23 cellular contexts compared by ENCODE assay signal in the genomic region with DNA sequence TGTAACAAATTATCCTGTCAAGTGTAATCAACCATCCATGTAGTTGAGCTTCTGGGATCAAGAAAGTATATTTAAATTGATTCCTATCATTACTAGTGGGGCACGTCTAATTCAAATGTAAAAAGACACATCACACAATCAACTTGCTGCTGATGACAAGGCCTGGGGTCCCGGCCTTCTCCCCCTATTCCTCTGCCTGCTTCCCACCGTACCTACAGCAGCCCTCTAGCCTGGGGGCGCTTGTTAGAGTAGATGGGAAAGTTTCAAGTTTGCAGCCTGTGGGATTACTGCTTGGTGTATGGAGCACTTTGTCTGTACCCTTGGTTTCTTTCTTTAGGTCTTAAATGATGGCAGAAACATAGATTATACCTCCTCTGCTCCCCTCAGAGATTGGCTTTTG.
"Had no signal": no experiment of that assay in that cellular context is flagged by ENCODE, and none has a peak within 500 bp of the region (broad histone marks: within the 10 kb centered on the region; RNA-seq: fewer than 3 reads in every experiment).

No MANE protein-coding gene starts in this region.

- DNase-seq: hypothalamus; immature natural killer cell; left ventricle myocardium inferior; midbrain; mucosa of descending colon; naive thymus-derived CD4-positive, alpha-beta T cell; nucleus accumbens; ovary; right lobe of liver; stimulated activated CD4-positive, alpha-beta T cell treated with anti-CD3 and anti-CD28 coated beads, Interleukin-2, amount 100 ng/mL, for 24 hours; stimulated activated CD4-positive, alpha-beta T cell treated with anti-CD3 and anti-CD28 coated beads, Interleukin-4, amount 100 ng/mL, for 1 hour; stimulated activated naive B cell treated with anti-CD40 and anti-IgM and Interleukin-4, amounts not matched to agents 10 μg/mL and 1 μg/mL and 100 μg/mL, for 72 hours; stimulated activated naive CD8-positive, alpha-beta T cell treated with anti-CD3 and anti-CD28 coated beads, Interleukin-15, Interleukin-2, amounts not matched to agents 100 U/mL and 50 U/mL, for 24 hours; stomach; testis; tibial artery; trophoblast cell; upper lobe of right lung had no signal

- ATAC-seq: mucosa of descending colon; naive thymus-derived CD4-positive, alpha-beta T cell; natural killer cell treated with Interleukin-12 subunit alpha and Interleukin-12 subunit beta and Interleukin-15 and Interleukin-18, amount 100 ng/mL, for 72 hours; right lobe of liver; stimulated activated naive B cell treated with anti-CD40 and anti-IgM and Interleukin-4, amounts not matched to agents 10 μg/mL and 1 μg/mL and 100 μg/mL, for 72 hours; stimulated activated naive CD8-positive, alpha-beta T cell treated with anti-CD3 and anti-CD28 coated beads, Interleukin-15, Interleukin-2, amounts not matched to agents 100 U/mL and 50 U/mL, for 24 hours; upper lobe of right lung had no signal

- H3K27ac ChIP-seq: left ventricle myocardium inferior, ovary, right atrium auricular region, right lobe of liver, stomach, testis, tibial artery, upper lobe of right lung had no signal

- H3K4me1 Mint-ChIP-seq: immature natural killer cell; naive thymus-derived CD4-positive, alpha-beta T cell; stimulated activated naive B cell treated with anti-CD40 and anti-IgM and Interleukin-4, amounts not matched to agents 10 μg/mL and 1 μg/mL and 100 μg/mL, for 72 hours had no signal

- H3K4me1 ChIP-seq: left ventricle myocardium inferior, right atrium auricular region, right lobe of liver, stomach, testis, tibial artery, upper lobe of right lung had no signal

- H3K4me2 ChIP-seq: smooth muscle cell had no signal

- H3K27me3 Mint-ChIP-seq: naive thymus-derived CD4-positive, alpha-beta T cell; natural killer cell treated with Interleukin-12 subunit alpha and Interleukin-12 subunit beta and Interleukin-15 and Interleukin-18, amount 100 ng/mL, for 72 hours; progenitor cell of endocrine pancreas; stimulated activated naive B cell treated with anti-CD40 and anti-IgM and Interleukin-4, amounts not matched to agents 10 μg/mL and 1 μg/mL and 100 μg/mL, for 72 hours had no signal

- H3K27me3 ChIP-seq: ovary, right atrium auricular region, right lobe of liver, stomach, testis, tibial artery, upper lobe of right lung had no signal

- H3K27ac Mint-ChIP-seq: immature natural killer cell; naive thymus-derived CD4-positive, alpha-beta T cell; natural killer cell treated with Interleukin-12 subunit alpha and Interleukin-12 subunit beta and Interleukin-15 and Interleukin-18, amount 100 ng/mL, for 72 hours; progenitor cell of endocrine pancreas; stimulated activated naive B cell treated with anti-CD40 and anti-IgM and Interleukin-4, amounts not matched to agents 10 μg/mL and 1 μg/mL and 100 μg/mL, for 72 hours had no signal

- H3K36me3 ChIP-seq: left ventricle myocardium inferior, ovary, right atrium auricular region, right lobe of liver, stomach, tibial artery, upper lobe of right lung had no signal

- H3K4me3 ChIP-seq: left ventricle myocardium inferior, lung, mucosa of descending colon, ovary, right atrium auricular region, right lobe of liver, smooth muscle cell, stomach, testis, tibial artery, upper lobe of right lung had no signal

- H3K4me3 Mint-ChIP-seq: immature natural killer cell; naive thymus-derived CD4-positive, alpha-beta T cell; natural killer cell treated with Interleukin-12 subunit alpha and Interleukin-12 subunit beta and Interleukin-15 and Interleukin-18, amount 100 ng/mL, for 72 hours; stimulated activated naive B cell treated with anti-CD40 and anti-IgM and Interleukin-4, amounts not matched to agents 10 μg/mL and 1 μg/mL and 100 μg/mL, for 72 hours had no signal

- H3K36me3 Mint-ChIP-seq: immature natural killer cell; naive thymus-derived CD4-positive, alpha-beta T cell; natural killer cell treated with Interleukin-12 subunit alpha and Interleukin-12 subunit beta and Interleukin-15 and Interleukin-18, amount 100 ng/mL, for 72 hours; stimulated activated naive B cell treated with anti-CD40 and anti-IgM and Interleukin-4, amounts not matched to agents 10 μg/mL and 1 μg/mL and 100 μg/mL, for 72 hours had no signal
